13 cellular contexts compared by ENCODE assay signal in the genomic region with DNA sequence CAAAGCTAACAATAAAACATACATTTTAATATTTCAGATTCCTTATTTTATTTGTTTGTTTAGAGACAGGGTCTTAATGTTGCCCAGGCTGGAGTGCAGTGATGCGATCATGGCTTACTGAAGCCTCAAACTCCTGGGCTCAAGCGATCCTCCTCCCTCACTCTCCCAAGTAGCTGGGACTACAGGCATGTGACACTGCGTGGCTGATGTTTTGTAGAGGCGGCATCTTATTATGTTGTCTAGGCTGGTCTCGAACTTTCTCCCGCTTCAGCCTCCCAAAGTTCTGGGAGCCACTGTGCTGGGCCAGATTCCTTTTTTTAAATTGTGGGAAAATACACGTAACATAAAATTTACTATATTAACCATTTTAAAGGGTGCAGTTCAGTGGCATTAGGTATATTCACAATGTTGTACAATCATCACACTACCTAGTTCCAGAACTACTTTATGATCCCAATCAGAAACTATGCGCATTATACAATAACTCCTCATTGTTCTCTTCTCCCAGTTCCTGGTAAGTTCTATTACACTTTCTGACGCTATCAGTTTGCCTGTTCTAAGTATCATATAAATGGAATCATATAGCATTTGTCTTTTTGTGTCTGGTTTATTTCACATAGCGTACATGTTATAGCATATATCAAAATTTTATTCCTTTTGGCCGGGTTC.
"Had no signal": no experiment of that assay in that cellular context is flagged by ENCODE, and none has a peak within 500 bp of the region (broad histone marks: within the 10 kb centered on the region; RNA-seq: fewer than 3 reads in every experiment).

No MANE protein-coding gene starts in this region.

- H3K9me3 Mint-ChIP-seq: effector memory CD8-positive, alpha-beta T cell; immature natural killer cell; nephron; stimulated activated naive B cell treated with anti-CD40 and anti-IgM and Interleukin-4, amounts not matched to agents 10 μg/mL and 1 μg/mL and 100 μg/mL, for 72 hours; stimulated activated naive CD8-positive, alpha-beta T cell treated with anti-CD3 and anti-CD28 coated beads, Interleukin-15, amount 100 ng/mL, for 72 hours had no signal

- H3K4me3 Mint-ChIP-seq: effector memory CD8-positive, alpha-beta T cell; immature natural killer cell; nephron; stimulated activated naive B cell treated with anti-CD40 and anti-IgM and Interleukin-4, amounts not matched to agents 10 μg/mL and 1 μg/mL and 100 μg/mL, for 72 hours; stimulated activated naive CD8-positive, alpha-beta T cell treated with anti-CD3 and anti-CD28 coated beads, Interleukin-15, amount 100 ng/mL, for 72 hours had no signal

- ATAC-seq: effector memory CD8-positive, alpha-beta T cell; gastroesophageal sphincter; left ventricle myocardium superior; stimulated activated naive B cell treated with anti-CD40 and anti-IgM and Interleukin-4, amounts not matched to agents 10 μg/mL and 1 μg/mL and 100 μg/mL, for 72 hours; stimulated activated naive CD8-positive, alpha-beta T cell treated with anti-CD3 and anti-CD28 coated beads, Interleukin-15, amount 100 ng/mL, for 72 hours; upper lobe of right lung had no signal

- FAIRE-seq: keratinocyte had no signal

- H3K27ac Mint-ChIP-seq: nephron; stimulated activated naive B cell treated with anti-CD40 and anti-IgM and Interleukin-4, amounts not matched to agents 10 μg/mL and 1 μg/mL and 100 μg/mL, for 72 hours; stimulated activated naive CD8-positive, alpha-beta T cell treated with anti-CD3 and anti-CD28 coated beads, Interleukin-15, amount 100 ng/mL, for 72 hours had no signal

- DNase-seq: effector memory CD8-positive, alpha-beta T cell; immature natural killer cell; left ventricle myocardium superior; mesendoderm; sigmoid colon; stimulated activated CD4-positive, alpha-beta T cell treated with anti-CD3 and anti-CD28 coated beads, Interleukin-2, amount 100 ng/mL, for 24 hours; stimulated activated CD4-positive, alpha-beta T cell treated with anti-CD3 and anti-CD28 coated beads, Interleukin-4, amount 100 ng/mL, for 4 hours; stimulated activated naive B cell treated with anti-CD40 and anti-IgM and Interleukin-4, amounts not matched to agents 10 μg/mL and 1 μg/mL and 100 μg/mL, for 72 hours; stimulated activated naive CD8-positive, alpha-beta T cell treated with anti-CD3 and anti-CD28 coated beads, Interleukin-15, amount 100 ng/mL, for 72 hours; upper lobe of right lung had no signal

- H3K4me1 Mint-ChIP-seq: nephron had no signal

- H3K27me3 Mint-ChIP-seq: effector memory CD8-positive, alpha-beta T cell; stimulated activated naive B cell treated with anti-CD40 and anti-IgM and Interleukin-4, amounts not matched to agents 10 μg/mL and 1 μg/mL and 100 μg/mL, for 72 hours; stimulated activated naive CD8-positive, alpha-beta T cell treated with anti-CD3 and anti-CD28 coated beads, Interleukin-15, amount 100 ng/mL, for 72 hours had no signal
